ENCODE assay signal across 8 cellular contexts in the genomic region with DNA sequence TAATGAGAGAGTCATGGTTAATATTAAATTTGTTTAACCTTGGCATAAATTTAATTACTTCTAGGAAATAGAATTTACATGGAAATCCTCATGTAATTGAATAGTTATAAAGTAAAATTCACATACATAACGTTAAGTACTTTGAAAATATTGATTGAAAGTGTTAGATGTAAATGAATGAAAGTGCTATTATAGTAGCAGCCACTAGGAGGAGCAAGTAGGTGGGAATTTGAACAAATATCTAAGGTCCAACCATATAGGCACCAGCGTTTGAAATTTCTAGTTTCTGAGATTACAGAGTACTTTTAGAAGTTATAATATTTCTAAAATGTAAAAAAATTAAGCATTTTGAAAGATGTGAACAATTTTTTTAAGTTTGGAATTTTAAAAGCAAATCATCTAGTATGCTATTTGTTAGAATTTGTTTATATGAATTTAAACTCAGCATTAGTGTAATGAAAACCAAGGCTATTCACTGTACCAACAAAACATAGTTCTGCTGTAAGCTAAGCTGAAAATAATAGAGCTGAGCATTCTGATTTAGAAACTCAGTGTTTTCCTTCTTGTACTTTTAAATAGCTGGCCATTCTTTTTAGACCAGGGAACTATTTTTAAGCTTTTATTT. TPM values are rescaled to one million over a fixed set of nuclear protein-coding genes. Genes with fewer than 3 reads are reported as not detected.
DNase-seq lines count a peak whose midpoint lies in the region; ATAC-seq and TF ChIP-seq lines count a peak whose summit lies in the region.

No MANE protein-coding gene starts in this region.

- H3K4ac ChIP-seq in mesenchymal stem cell (ENCODE audit: low read depth in 1 of 2, low read length in 2 of 2): no peak overlapping the region

- no peak overlapping the region for H3K14ac ChIP-seq in mesenchymal stem cell (ENCODE audit: low read length in 2 of 2)

- H4K8ac ChIP-seq in mesenchymal stem cell (ENCODE audit: low read length): no peak overlapping the region

- no peaks in the 10 kb centered on the region for H3K36me3 ChIP-seq in OCI-LY1 (ENCODE audit: insufficient read depth, low read length)
- no peaks in the 10 kb centered on the region for H3K36me3 ChIP-seq in mesenchymal stem cell (ENCODE audit: control insufficient read depth in 1 of 2, insufficient read depth in 2 of 2, low read depth in 1 of 2, low read length in 2 of 2)
- H3K36me3 ChIP-seq in suprapubic skin: no peaks in the 10 kb centered on the region

- H2BK120ac ChIP-seq in mesenchymal stem cell (ENCODE audit: low read depth, low read length): no peak overlapping the region

- H3K18ac ChIP-seq in mesenchymal stem cell (ENCODE audit: low read depth in 1 of 2, low read length in 2 of 2): no peak overlapping the region

- DNase-seq in EL: peak; percentile 58
- peak; percentile 57 for DNase-seq in KBM-7
- peak; percentile 67 for DNase-seq in dedifferentiated amniotic fluid mesenchymal stem cell (ENCODE audit: extremely low spot score)
- DNase-seq in mesenchymal stem cell: peak; percentile 65
- no peak for DNase-seq in suprapubic skin (ENCODE audit: low spot score in 2 of 2)
- no peak for DNase-seq in stimulated activated CD4-positive, alpha-beta T cell treated with anti-CD3 and anti-CD28 coated beads, Interleukin-15, amount 100 ng/mL, for 24 hours

- H3F3A ChIP-seq in OCI-LY1 (ENCODE audit: insufficient read depth, low read length): 0 out of 2 replicates have a peak, but pooled peaks cover 9% of the 10 kb centered on the region

- 0% methylated on average over 1 of the region's 2 CpGs for WGBS in mesenchymal stem cell
- WGBS in suprapubic skin: 1% methylated on average over 2 of the region's 2 CpGs

- H3K27me3 ChIP-seq in OCI-LY1 (ENCODE audit: insufficient read depth, low read length) (no peaks in the 10 kb centered on the region), mesenchymal stem cell (ENCODE audit: control insufficient read depth in 1 of 2, insufficient read depth in 1 of 2, low read length in 2 of 2) (no peaks in the 10 kb centered on the region), suprapubic skin (no peaks in the 10 kb centered on the region)

- peaks cover 47% of the 10 kb centered on the region for H3K79me2 ChIP-seq in OCI-LY1 (ENCODE audit: insufficient read depth, low read length)

- no peaks in the 10 kb centered on the region for H3K79me1 ChIP-seq in mesenchymal stem cell (replicated peaks; ENCODE audit: low read length, poor library complexity, severe bottlenecking)

- peak; percentile 75 for TF ChIP-seq CTCF in OCI-LY1 (IDR thresholded peaks at IDR 0.05; ENCODE audit: low read length)
- TF ChIP-seq CTCF in suprapubic skin (IDR thresholded peaks at IDR 0.05): peak in 1 of 2 donors; percentile 69

- H2AFZ ChIP-seq in OCI-LY1 (ENCODE audit: low read length) (no peak overlapping the region), mesenchymal stem cell (ENCODE audit: low read depth, low read length) (no peak overlapping the region)

- H2BK15ac ChIP-seq in mesenchymal stem cell (ENCODE audit: low read depth, poor library complexity, severe bottlenecking): no peak overlapping the region

- no peak overlapping the region for H3K23ac ChIP-seq in mesenchymal stem cell (ENCODE audit: low read length in 2 of 2)

- peak; percentile 83 for ATAC-seq in GM21529 (IDR thresholded peaks at IDR 0.05; ENCODE audit: unreplicated experiment)

- H3K9ac ChIP-seq in OCI-LY1 (ENCODE audit: low read length): no peak overlapping the region; the same call in 1 of the 2 replicates
- peak overlapping the region; percentile 44 for H3K9ac ChIP-seq in mesenchymal stem cell (ENCODE audit: low read length)

- no peaks in the 10 kb centered on the region for H3K9me2 ChIP-seq in OCI-LY1 (ENCODE audit: low read depth, low read length)

- H3K4me3 ChIP-seq in OCI-LY1 (ENCODE audit: low read depth, low read length, poor library complexity, severe bottlenecking) (peak overlapping the region; percentile 59), mesenchymal stem cell (ENCODE audit: insufficient read depth in 1 of 2, low read depth in 1 of 2, low read length in 2 of 2) (no peak overlapping the region), suprapubic skin (no peak overlapping the region)

- H4K20me1 ChIP-seq in OCI-LY1 (ENCODE audit: insufficient read depth, low read length): no peaks in the 10 kb centered on the region

- no peak overlapping the region for H2AK5ac ChIP-seq in mesenchymal stem cell (ENCODE audit: low read length, severe bottlenecking)

- no peak overlapping the region for H2BK12ac ChIP-seq in mesenchymal stem cell (ENCODE audit: low read length in 2 of 2)

- H3K9me3 ChIP-seq in OCI-LY1 (ENCODE audit: low read length) (no peaks in the 10 kb centered on the region), mesenchymal stem cell (ENCODE audit: control insufficient read depth, low read length) (no peaks in the 10 kb centered on the region), suprapubic skin (no peaks in the 10 kb centered on the region)

- no peak overlapping the region for H4K91ac ChIP-seq in mesenchymal stem cell (ENCODE audit: low read length)

- in situ Hi-C loops in KBM-7 (cut with MboI; ENCODE audit: low pct_unique_long_range_greater_than_20kb, low sequenced_read_pairs): no loop called here

- H3K27ac ChIP-seq in OCI-LY1 (ENCODE audit: low read depth, low read length, poor library complexity, severe bottlenecking) (peak overlapping the region; percentile 62), mesenchymal stem cell (ENCODE audit: low read length, poor library complexity, severe bottlenecking) (no peak overlapping the region), suprapubic skin (no peak overlapping the region)

- H3K4me2 ChIP-seq in OCI-LY1 (ENCODE audit: low read length): peak overlapping the region; percentile 44
- no peak overlapping the region for H3K4me2 ChIP-seq in mesenchymal stem cell (ENCODE audit: low read length, poor library complexity, severe bottlenecking)

- TF ChIP-seq POLR2A in suprapubic skin (IDR thresholded peaks at IDR 0.05): no peak

- no peak for TF ChIP-seq EP300 in suprapubic skin (IDR thresholded peaks at IDR 0.05)

- H3K4me1 ChIP-seq in OCI-LY1 (ENCODE audit: insufficient read depth, low read length, severe bottlenecking): peaks cover 70% of the 10 kb centered on the region
- no peaks in the 10 kb centered on the region for H3K4me1 ChIP-seq in mesenchymal stem cell (ENCODE audit: control insufficient read depth, insufficient read depth, low read depth, low read length)
- H3K4me1 ChIP-seq in suprapubic skin: peaks cover 32% of the 10 kb centered on the region

- no peak overlapping the region for H2BK5ac ChIP-seq in mesenchymal stem cell (ENCODE audit: low read depth, low read length, poor library complexity, severe bottlenecking)

RNA-seq across cellular contexts. Expression of gene B3GALT2, which starts 3.3 kb away (rescaled TPM):
- polyA plus RNA-seq in mesenchymal stem cell (2013, experiment 1 of 2): 1.2 TPM
- 1.2 TPM for polyA plus RNA-seq in mesenchymal stem cell (2013, experiment 2 of 2)
- total RNA-seq in suprapubic skin: under 1 TPM in 1 of 4 donors, not detected in 3; 0.34 TPM

Comparison
In these comparisons a context has a peak if more than half of its experiments do, and no peak if none do; other contexts are left out.
1. DNase-seq: peak in EL (single experiment), KBM-7 (single experiment), dedifferentiated amniotic fluid mesenchymal stem cell (single experiment) and mesenchymal stem cell (single experiment); none in suprapubic skin (0 of 2) and stimulated activated CD4-positive, alpha-beta T cell treated with anti-CD3 and anti-CD28 coated beads, Interleukin-15, amount 100 ng/mL, for 24 hours (single experiment).